ENCODE assay signal across 8 cellular contexts in the genomic region with DNA sequence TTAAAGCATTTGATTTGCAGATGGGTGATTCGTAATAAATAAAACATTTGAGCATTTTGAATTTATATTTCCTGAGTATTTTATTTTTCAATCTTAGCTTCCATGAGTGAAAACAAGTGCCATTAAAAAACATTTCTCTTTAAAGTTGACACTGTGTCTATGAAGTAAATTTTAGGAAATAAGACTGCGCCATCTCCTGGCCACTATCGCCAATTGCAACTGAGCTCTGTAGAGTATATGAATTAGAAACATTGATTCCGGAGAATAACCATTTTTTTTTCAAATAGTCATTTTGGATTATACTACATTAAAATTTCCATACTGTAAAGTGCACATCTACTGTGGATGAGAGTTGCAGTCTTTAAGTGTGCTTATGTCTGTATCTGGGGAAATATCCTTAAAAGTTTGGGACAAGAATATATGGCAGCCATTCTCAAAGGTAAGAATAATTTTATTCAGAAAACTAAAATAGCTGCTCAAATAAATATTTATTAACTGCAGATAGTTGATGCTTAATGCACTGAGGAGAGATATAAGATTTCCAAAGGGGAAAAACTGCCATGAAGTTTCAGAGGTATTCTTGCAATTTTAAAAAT. TPM values are rescaled to one million over a fixed set of nuclear protein-coding genes. Genes with fewer than 3 reads are reported as not detected.
A peak's percentile ranks its signal among the peaks of the same experiment; 100 is the strongest.
DNase-seq lines count a peak whose midpoint lies in the region; ATAC-seq lines count a peak whose summit lies in the region.

No MANE protein-coding gene starts in this region.

- H3K9me3 Mint-ChIP-seq in naive thymus-derived CD4-positive, alpha-beta T cell = no peaks in the 10 kb centered on the region

- H3K27ac Mint-ChIP-seq in naive thymus-derived CD4-positive, alpha-beta T cell = no peak overlapping the region

- POLR2A ChIA-PET in naive thymus-derived CD4-positive, alpha-beta T cell (lab: Charles Lee) = no interaction called here

- ATAC-seq in GM18508 (IDR thresholded peaks at IDR 0.05; ENCODE audit: insufficient read depth, unreplicated experiment) (peak; percentile 74), HG03575 (IDR thresholded peaks at IDR 0.05; ENCODE audit: extremely low read depth, insufficient number of reproducible peaks, low FRiP score, unreplicated experiment) (peak; percentile 56), aorta (ENCODE audit: low FRiP score) (peak; percentile 65)
- ATAC-seq in naive thymus-derived CD4-positive, alpha-beta T cell = peak; percentile 70

- H3K9me3 ChIP-seq in naive thymus-derived CD4-positive, alpha-beta T cell (ENCODE audit: control insufficient read depth in 2 of 3, low read length in 3 of 3) = no peaks in the 10 kb centered on the region
- no peaks in the 10 kb centered on the region for H3K9me3 ChIP-seq in aorta (ENCODE audit: control insufficient read depth, low read length)

- CTCF ChIA-PET in naive thymus-derived CD4-positive, alpha-beta T cell (lab: Charles Lee) = interaction anchor here (0.6 to 2.6 kb wide), 5 partner anchors 10 to 639 kb away, joined by 3 to 19 read pairs (median 4); no protein-coding TSS in a partner anchor

- WGBS in aorta, 2 donors = 10 to 15% methylated on average over 4 of the region's 4 CpGs

- peaks cover 28 to 65% (median 37%) of the 10 kb centered on the region in 5 donors for H3K27me3 Mint-ChIP-seq in naive thymus-derived CD4-positive, alpha-beta T cell

- H3K36me3 Mint-ChIP-seq in naive thymus-derived CD4-positive, alpha-beta T cell = no peaks in the 10 kb centered on the region

- peak; percentile 67 for DNase-seq in ACHN
- DNase-seq in SKM-1 (lab: John Stamatoyannopoulos, UW; ENCODE audit: unreplicated experiment) = peak; percentile 17
- peak; percentile 68 for DNase-seq in dermis blood vessel endothelial cell
- peak in 5 of 9 donors; percentile 8 to 31 (median 11) for DNase-seq in naive thymus-derived CD4-positive, alpha-beta T cell
- DNase-seq in aorta = peak; percentile 54 to 74
- no peak for DNase-seq in NCI-H1436 (lab: John Stamatoyannopoulos, UW)

- no peak overlapping the region for H3K4me3 ChIP-seq in naive thymus-derived CD4-positive, alpha-beta T cell (ENCODE audit: low read length)
- no peak overlapping the region for H3K4me3 ChIP-seq in aorta (ENCODE audit: low read length in 2 of 2)

- intact Hi-C loops in naive thymus-derived CD4-positive, alpha-beta T cell (cut with micrococcal nuclease) = loop anchor here (1.0 to 10.0 kb wide), 8 partner anchors 146 to 1217 kb away; a partner anchor contains a TSS
- intact Hi-C loops in aorta (cut with DNase I) = loop anchor here (5.0 kb wide), 4 partner anchors 145 to 640 kb away; no protein-coding TSS in a partner anchor

- peaks cover 6 to 10% of the 10 kb centered on the region in 2 donors for H3K27me3 ChIP-seq in naive thymus-derived CD4-positive, alpha-beta T cell (ENCODE audit: control insufficient read depth in 2 of 2, insufficient read depth in 2 of 2, low read length in 2 of 2)
- H3K27me3 ChIP-seq in aorta (ENCODE audit: control insufficient read depth in 1 of 2, insufficient read depth in 2 of 2, low read length in 1 of 2) = no peaks in the 10 kb centered on the region

- H3K4me1 Mint-ChIP-seq in naive thymus-derived CD4-positive, alpha-beta T cell = peaks cover 0 to 5% (median 2%) of the 10 kb centered on the region in 7 donors

- H3K4me3 Mint-ChIP-seq in naive thymus-derived CD4-positive, alpha-beta T cell = no peak overlapping the region

- in situ Hi-C loops in ACHN (cut with HindIII; ENCODE audit: low pct_ligation_motif_present, low pct_unique_long_range_greater_than_20kb, low sequenced_read_pairs) = no loop called here

- H3K27ac ChIP-seq in naive thymus-derived CD4-positive, alpha-beta T cell (ENCODE audit: low read depth, low read length) = no peak overlapping the region
- no peak overlapping the region for H3K27ac ChIP-seq in aorta (ENCODE audit: low read depth in 1 of 2, low read length in 2 of 2)

- H3K36me3 ChIP-seq in naive thymus-derived CD4-positive, alpha-beta T cell (ENCODE audit: control insufficient read depth in 2 of 3, insufficient read depth in 3 of 3, low read length in 3 of 3) = no peaks in the 10 kb centered on the region
- H3K36me3 ChIP-seq in aorta (ENCODE audit: control insufficient read depth in 1 of 2, insufficient read depth in 2 of 2, low read length in 1 of 2) = no peaks in the 10 kb centered on the region

- H3K4me1 ChIP-seq in naive thymus-derived CD4-positive, alpha-beta T cell (ENCODE audit: control insufficient read depth in 2 of 2, insufficient read depth in 2 of 2, low read length in 2 of 2) = no peaks in the 10 kb centered on the region
- H3K4me1 ChIP-seq in aorta (ENCODE audit: control insufficient read depth in 1 of 2, insufficient read depth in 2 of 2, low read length in 2 of 2) = peaks cover 0 to 2% of the 10 kb centered on the region in 2 donors

RNA-seq across cellular contexts. Expression of a gene that starts 5.9 kb away (rescaled TPM):
- total RNA-seq in dermis blood vessel endothelial cell = under 0.01 and 0.05 TPM in 2 replicates
- total RNA-seq in naive thymus-derived CD4-positive, alpha-beta T cell = under 1 TPM in 1 of 5 experiments, not detected in 4; 0.10 TPM
- polyA plus RNA-seq in naive thymus-derived CD4-positive, alpha-beta T cell = not detected
- under 1 TPM; 0.13 to 0.39 TPM for total RNA-seq in aorta
- not detected for polyA plus RNA-seq in aorta
